Comparison of ENCODE assay signal across 1 cellular context in the genomic region with DNA sequence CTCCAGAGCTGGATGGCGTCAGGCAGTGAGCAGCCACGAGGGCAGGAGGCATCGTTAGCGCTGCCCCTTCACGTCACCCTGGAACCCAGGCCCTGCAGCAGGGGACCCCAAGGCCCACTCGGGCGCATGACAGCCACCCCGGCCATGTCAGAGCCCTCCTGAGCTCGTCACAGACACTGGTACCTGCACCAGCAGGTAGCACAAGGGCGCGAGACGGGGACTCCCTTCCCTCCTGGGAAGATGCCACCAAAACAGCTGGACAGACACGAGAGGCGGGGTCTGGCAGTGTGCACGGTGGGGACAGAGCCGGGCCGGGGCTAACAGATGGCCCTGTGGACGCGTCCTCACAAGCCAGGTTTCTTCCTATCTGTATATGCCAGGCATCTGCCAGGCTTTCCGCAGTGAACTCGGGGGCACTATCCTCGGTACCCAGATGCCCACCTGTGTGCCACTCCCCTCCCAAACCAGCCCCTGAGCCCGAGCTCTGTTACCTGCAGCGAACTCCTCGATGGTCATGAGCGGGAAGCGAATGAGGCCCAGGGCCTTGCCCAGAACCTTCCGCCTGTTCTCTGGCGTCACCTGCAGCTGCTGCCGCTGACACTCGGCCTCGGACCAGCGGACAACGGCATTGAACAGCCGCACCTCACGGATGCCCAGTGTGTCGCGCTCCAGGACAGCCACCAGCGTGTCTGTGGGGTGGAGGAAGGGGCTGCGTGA.
TF ChIP-seq lines count a peak whose summit lies in the region.

No MANE protein-coding gene starts in this region.

TF ChIP-seq in HCT116, 20 proteins besides CTCF, POLR2A, EP300 and RAD21:
- TF ChIP-seq, protein P1, sequence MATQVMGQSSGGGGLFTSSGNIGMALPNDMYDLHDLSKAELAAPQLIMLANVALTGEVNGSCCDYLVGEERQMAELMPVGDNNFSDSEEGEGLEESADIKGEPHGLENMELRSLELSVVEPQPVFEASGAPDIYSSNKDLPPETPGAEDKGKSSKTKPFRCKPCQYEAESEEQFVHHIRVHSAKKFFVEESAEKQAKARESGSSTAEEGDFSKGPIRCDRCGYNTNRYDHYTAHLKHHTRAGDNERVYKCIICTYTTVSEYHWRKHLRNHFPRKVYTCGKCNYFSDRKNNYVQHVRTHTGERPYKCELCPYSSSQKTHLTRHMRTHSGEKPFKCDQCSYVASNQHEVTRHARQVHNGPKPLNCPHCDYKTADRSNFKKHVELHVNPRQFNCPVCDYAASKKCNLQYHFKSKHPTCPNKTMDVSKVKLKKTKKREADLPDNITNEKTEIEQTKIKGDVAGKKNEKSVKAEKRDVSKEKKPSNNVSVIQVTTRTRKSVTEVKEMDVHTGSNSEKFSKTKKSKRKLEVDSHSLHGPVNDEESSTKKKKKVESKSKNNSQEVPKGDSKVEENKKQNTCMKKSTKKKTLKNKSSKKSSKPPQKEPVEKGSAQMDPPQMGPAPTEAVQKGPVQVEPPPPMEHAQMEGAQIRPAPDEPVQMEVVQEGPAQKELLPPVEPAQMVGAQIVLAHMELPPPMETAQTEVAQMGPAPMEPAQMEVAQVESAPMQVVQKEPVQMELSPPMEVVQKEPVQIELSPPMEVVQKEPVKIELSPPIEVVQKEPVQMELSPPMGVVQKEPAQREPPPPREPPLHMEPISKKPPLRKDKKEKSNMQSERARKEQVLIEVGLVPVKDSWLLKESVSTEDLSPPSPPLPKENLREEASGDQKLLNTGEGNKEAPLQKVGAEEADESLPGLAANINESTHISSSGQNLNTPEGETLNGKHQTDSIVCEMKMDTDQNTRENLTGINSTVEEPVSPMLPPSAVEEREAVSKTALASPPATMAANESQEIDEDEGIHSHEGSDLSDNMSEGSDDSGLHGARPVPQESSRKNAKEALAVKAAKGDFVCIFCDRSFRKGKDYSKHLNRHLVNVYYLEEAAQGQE (IDR thresholded peaks at IDR 0.05; ENCODE audit: low read depth) = no peak
- TF ChIP-seq ZBTB33 (IDR thresholded peaks at IDR 0.05; ENCODE audit: extremely low read depth, insufficient replicate concordance, low read length) = no peak
- 0 out of 2 replicates have a peak, but pooled peaks have one; percentile 7 for TF ChIP-seq JUND (IDR thresholded peaks at IDR 0.05)
